1 cellular context compared by ENCODE assay signal in the genomic region with DNA sequence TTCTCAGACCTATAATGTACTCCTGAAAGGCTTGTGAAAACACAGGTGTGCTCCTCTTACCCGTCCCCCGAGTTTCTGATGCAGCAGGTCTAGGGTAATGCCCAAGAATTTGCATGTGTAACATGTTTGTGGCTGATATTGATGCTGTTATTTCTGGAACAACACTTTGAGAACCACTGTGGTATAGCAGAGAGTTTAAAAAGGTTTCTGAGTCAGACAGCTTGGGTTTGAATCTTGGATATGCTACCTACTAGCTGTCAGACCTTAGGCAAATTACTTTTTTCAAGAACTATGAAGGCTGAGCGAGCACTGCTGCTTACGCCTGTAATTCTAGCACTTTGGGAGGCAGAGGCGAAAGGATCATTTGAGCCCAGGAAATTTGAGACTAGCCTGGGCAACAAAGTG.
TF ChIP-seq lines count a peak whose summit lies in the region.

No MANE protein-coding gene starts in this region.

TF ChIP-seq in GM12878, 131 proteins besides CTCF, POLR2A, EP300 and RAD21 (continued from another document and continues in another):
- TF ChIP-seq, protein P1, sequence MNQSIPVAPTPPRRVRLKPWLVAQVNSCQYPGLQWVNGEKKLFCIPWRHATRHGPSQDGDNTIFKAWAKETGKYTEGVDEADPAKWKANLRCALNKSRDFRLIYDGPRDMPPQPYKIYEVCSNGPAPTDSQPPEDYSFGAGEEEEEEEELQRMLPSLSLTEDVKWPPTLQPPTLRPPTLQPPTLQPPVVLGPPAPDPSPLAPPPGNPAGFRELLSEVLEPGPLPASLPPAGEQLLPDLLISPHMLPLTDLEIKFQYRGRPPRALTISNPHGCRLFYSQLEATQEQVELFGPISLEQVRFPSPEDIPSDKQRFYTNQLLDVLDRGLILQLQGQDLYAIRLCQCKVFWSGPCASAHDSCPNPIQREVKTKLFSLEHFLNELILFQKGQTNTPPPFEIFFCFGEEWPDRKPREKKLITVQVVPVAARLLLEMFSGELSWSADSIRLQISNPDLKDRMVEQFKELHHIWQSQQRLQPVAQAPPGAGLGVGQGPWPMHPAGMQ (IDR thresholded peaks at IDR 0.05; ENCODE audit: borderline replicate concordance) = no peak
- TF ChIP-seq MTA3 (IDR thresholded peaks at IDR 0.05; ENCODE audit: borderline replicate concordance, low read length) (peak; percentile 77; the same call in 1 of the 2 replicates), IKZF2 (IDR thresholded peaks at IDR 0.05) (peak; percentile 67 to 84; a peak in 3 of 4 replicates), STAT3 (IDR thresholded peaks at IDR 0.05; ENCODE audit: low read depth, low read length) (peak; percentile 83; the same call in 1 of the 2 replicates), TBL1XR1 (IDR thresholded peaks at IDR 0.05; ENCODE audit: low read depth, low read length) (peak; percentile 97), TCF12 (IDR thresholded peaks at IDR 0.05; ENCODE audit: low read depth, low read length) (peak; percentile 82; the same call in 1 of the 2 replicates), BCL11A (IDR thresholded peaks at IDR 0.05; ENCODE audit: low read depth, low read length) (peak; percentile 61; the same call in 1 of the 2 replicates), NFIC (IDR thresholded peaks at IDR 0.05; ENCODE audit: low read depth, low read length) (peak; percentile 93), JUND (IDR thresholded peaks at IDR 0.05; ENCODE audit: low read depth, low read length) (no peak), SUZ12 (IDR thresholded peaks at IDR 0.05; ENCODE audit: unreplicated experiment) (no peak), MEF2A (IDR thresholded peaks at IDR 0.05; ENCODE audit: insufficient read depth, low read depth, low read length) (peak; percentile 99), RFX5 (IDR thresholded peaks at IDR 0.05; ENCODE audit: low read depth, low read length) (no peak), TCF3 (IDR thresholded peaks at IDR 0.05; ENCODE audit: borderline replicate concordance, insufficient read depth, low read depth, low read length) (no peak), ZNF622 (IDR thresholded peaks at IDR 0.05) (no peak), NFXL1 (IDR thresholded peaks at IDR 0.05; ENCODE audit: borderline replicate concordance) (no peak), SP1 (IDR thresholded peaks at IDR 0.05; ENCODE audit: low read depth, low read length) (no peak), NR2F1 (conservative IDR thresholded peaks at IDR 0.05) (peak; percentile 61), CBFB (IDR thresholded peaks at IDR 0.05; ENCODE audit: low read depth) (peak; percentile 69; the same call in 1 of the 2 replicates), SMAD5 (IDR thresholded peaks at IDR 0.05; ENCODE audit: low read depth) (no peak), SMAD1 (IDR thresholded peaks at IDR 0.05; ENCODE audit: low read depth, partially characterized antibody) (no peak), KLF5 (IDR thresholded peaks at IDR 0.05; ENCODE audit: partially characterized antibody) (no peak), NBN (IDR thresholded peaks at IDR 0.05) (0 out of 2 replicates have a peak, but pooled peaks have one; percentile 27), RBBP5 (conservative IDR thresholded peaks at IDR 0.05) (no peak), POU2F2 (IDR thresholded peaks at IDR 0.05; ENCODE audit: borderline replicate concordance, low read depth, low read length) (peak; percentile 99), ESRRA (IDR thresholded peaks at IDR 0.05; ENCODE audit: low read length) (no peak)
- TF ChIP-seq, protein P2, sequence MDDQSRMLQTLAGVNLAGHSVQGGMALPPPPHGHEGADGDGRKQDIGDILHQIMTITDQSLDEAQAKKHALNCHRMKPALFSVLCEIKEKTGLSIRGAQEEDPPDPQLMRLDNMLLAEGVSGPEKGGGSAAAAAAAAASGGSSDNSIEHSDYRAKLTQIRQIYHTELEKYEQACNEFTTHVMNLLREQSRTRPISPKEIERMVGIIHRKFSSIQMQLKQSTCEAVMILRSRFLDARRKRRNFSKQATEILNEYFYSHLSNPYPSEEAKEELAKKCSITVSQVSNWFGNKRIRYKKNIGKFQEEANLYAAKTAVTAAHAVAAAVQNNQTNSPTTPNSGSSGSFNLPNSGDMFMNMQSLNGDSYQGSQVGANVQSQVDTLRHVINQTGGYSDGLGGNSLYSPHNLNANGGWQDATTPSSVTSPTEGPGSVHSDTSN (IDR thresholded peaks at IDR 0.05; ENCODE audit: insufficient replicate concordance, low read depth, low read length) = no peak
- TF ChIP-seq, protein P3, sequence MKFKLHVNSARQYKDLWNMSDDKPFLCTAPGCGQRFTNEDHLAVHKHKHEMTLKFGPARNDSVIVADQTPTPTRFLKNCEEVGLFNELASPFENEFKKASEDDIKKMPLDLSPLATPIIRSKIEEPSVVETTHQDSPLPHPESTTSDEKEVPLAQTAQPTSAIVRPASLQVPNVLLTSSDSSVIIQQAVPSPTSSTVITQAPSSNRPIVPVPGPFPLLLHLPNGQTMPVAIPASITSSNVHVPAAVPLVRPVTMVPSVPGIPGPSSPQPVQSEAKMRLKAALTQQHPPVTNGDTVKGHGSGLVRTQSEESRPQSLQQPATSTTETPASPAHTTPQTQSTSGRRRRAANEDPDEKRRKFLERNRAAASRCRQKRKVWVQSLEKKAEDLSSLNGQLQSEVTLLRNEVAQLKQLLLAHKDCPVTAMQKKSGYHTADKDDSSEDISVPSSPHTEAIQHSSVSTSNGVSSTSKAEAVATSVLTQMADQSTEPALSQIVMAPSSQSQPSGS (IDR thresholded peaks at IDR 0.05; ENCODE audit: low read length) = peak; percentile 95
- TF ChIP-seq, protein P4, sequence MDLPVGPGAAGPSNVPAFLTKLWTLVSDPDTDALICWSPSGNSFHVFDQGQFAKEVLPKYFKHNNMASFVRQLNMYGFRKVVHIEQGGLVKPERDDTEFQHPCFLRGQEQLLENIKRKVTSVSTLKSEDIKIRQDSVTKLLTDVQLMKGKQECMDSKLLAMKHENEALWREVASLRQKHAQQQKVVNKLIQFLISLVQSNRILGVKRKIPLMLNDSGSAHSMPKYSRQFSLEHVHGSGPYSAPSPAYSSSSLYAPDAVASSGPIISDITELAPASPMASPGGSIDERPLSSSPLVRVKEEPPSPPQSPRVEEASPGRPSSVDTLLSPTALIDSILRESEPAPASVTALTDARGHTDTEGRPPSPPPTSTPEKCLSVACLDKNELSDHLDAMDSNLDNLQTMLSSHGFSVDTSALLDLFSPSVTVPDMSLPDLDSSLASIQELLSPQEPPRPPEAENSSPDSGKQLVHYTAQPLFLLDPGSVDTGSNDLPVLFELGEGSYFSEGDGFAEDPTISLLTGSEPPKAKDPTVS (IDR thresholded peaks at IDR 0.05; ENCODE audit: low read depth, low read length) = no peak
- TF ChIP-seq, protein P5, sequence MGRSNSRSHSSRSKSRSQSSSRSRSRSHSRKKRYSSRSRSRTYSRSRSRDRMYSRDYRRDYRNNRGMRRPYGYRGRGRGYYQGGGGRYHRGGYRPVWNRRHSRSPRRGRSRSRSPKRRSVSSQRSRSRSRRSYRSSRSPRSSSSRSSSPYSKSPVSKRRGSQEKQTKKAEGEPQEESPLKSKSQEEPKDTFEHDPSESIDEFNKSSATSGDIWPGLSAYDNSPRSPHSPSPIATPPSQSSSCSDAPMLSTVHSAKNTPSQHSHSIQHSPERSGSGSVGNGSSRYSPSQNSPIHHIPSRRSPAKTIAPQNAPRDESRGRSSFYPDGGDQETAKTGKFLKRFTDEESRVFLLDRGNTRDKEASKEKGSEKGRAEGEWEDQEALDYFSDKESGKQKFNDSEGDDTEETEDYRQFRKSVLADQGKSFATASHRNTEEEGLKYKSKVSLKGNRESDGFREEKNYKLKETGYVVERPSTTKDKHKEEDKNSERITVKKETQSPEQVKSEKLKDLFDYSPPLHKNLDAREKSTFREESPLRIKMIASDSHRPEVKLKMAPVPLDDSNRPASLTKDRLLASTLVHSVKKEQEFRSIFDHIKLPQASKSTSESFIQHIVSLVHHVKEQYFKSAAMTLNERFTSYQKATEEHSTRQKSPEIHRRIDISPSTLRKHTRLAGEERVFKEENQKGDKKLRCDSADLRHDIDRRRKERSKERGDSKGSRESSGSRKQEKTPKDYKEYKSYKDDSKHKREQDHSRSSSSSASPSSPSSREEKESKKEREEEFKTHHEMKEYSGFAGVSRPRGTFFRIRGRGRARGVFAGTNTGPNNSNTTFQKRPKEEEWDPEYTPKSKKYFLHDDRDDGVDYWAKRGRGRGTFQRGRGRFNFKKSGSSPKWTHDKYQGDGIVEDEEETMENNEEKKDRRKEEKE (IDR thresholded peaks at IDR 0.05) = no peak
- TF ChIP-seq, protein P6, sequence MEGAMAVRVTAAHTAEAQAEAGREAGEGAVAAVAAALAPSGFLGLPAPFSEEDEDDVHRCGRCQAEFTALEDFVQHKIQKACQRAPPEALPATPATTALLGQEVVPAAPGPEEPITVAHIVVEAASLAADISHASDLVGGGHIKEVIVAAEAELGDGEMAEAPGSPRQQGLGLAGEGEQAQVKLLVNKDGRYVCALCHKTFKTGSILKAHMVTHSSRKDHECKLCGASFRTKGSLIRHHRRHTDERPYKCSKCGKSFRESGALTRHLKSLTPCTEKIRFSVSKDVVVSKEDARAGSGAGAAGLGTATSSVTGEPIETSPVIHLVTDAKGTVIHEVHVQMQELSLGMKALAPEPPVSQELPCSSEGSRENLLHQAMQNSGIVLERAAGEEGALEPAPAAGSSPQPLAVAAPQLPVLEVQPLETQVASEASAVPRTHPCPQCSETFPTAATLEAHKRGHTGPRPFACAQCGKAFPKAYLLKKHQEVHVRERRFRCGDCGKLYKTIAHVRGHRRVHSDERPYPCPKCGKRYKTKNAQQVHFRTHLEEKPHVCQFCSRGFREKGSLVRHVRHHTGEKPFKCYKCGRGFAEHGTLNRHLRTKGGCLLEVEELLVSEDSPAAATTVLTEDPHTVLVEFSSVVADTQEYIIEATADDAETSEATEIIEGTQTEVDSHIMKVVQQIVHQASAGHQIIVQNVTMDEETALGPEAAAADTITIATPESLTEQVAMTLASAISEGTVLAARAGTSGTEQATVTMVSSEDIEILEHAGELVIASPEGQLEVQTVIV (IDR thresholded peaks at IDR 0.05; ENCODE audit: borderline replicate concordance, partially characterized antibody) = no peak
- TF ChIP-seq, protein P7, sequence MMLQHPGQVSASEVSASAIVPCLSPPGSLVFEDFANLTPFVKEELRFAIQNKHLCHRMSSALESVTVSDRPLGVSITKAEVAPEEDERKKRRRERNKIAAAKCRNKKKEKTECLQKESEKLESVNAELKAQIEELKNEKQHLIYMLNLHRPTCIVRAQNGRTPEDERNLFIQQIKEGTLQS (IDR thresholded peaks at IDR 0.05; ENCODE audit: borderline replicate concordance, extremely low read depth, low read depth, low read length) = no peak
- TF ChIP-seq, protein P8, sequence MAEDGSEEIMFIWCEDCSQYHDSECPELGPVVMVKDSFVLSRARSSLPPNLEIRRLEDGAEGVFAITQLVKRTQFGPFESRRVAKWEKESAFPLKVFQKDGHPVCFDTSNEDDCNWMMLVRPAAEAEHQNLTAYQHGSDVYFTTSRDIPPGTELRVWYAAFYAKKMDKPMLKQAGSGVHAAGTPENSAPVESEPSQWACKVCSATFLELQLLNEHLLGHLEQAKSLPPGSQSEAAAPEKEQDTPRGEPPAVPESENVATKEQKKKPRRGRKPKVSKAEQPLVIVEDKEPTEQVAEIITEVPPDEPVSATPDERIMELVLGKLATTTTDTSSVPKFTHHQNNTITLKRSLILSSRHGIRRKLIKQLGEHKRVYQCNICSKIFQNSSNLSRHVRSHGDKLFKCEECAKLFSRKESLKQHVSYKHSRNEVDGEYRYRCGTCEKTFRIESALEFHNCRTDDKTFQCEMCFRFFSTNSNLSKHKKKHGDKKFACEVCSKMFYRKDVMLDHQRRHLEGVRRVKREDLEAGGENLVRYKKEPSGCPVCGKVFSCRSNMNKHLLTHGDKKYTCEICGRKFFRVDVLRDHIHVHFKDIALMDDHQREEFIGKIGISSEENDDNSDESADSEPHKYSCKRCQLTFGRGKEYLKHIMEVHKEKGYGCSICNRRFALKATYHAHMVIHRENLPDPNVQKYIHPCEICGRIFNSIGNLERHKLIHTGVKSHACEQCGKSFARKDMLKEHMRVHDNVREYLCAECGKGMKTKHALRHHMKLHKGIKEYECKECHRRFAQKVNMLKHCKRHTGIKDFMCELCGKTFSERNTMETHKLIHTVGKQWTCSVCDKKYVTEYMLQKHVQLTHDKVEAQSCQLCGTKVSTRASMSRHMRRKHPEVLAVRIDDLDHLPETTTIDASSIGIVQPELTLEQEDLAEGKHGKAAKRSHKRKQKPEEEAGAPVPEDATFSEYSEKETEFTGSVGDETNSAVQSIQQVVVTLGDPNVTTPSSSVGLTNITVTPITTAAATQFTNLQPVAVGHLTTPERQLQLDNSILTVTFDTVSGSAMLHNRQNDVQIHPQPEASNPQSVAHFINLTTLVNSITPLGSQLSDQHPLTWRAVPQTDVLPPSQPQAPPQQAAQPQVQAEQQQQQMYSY (CRISPR knock-in tag; IDR thresholded peaks at IDR 0.05) = no peak
- TF ChIP-seq, protein P9, sequence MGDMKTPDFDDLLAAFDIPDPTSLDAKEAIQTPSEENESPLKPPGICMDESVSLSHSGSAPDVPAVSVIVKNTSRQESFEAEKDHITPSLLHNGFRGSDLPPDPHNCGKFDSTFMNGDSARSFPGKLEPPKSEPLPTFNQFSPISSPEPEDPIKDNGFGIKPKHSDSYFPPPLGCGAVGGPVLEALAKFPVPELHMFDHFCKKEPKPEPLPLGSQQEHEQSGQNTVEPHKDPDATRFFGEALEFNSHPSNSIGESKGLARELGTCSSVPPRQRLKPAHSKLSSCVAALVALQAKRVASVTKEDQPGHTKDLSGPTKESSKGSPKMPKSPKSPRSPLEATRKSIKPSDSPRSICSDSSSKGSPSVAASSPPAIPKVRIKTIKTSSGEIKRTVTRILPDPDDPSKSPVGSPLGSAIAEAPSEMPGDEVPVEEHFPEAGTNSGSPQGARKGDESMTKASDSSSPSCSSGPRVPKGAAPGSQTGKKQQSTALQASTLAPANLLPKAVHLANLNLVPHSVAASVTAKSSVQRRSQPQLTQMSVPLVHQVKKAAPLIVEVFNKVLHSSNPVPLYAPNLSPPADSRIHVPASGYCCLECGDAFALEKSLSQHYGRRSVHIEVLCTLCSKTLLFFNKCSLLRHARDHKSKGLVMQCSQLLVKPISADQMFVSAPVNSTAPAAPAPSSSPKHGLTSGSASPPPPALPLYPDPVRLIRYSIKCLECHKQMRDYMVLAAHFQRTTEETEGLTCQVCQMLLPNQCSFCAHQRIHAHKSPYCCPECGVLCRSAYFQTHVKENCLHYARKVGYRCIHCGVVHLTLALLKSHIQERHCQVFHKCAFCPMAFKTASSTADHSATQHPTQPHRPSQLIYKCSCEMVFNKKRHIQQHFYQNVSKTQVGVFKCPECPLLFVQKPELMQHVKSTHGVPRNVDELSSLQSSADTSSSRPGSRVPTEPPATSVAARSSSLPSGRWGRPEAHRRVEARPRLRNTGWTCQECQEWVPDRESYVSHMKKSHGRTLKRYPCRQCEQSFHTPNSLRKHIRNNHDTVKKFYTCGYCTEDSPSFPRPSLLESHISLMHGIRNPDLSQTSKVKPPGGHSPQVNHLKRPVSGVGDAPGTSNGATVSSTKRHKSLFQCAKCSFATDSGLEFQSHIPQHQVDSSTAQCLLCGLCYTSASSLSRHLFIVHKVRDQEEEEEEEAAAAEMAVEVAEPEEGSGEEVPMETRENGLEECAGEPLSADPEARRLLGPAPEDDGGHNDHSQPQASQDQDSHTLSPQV (IDR thresholded peaks at IDR 0.05) = no peak
- TF ChIP-seq, protein P10, sequence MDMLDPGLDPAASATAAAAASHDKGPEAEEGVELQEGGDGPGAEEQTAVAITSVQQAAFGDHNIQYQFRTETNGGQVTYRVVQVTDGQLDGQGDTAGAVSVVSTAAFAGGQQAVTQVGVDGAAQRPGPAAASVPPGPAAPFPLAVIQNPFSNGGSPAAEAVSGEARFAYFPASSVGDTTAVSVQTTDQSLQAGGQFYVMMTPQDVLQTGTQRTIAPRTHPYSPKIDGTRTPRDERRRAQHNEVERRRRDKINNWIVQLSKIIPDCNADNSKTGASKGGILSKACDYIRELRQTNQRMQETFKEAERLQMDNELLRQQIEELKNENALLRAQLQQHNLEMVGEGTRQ (IDR thresholded peaks at IDR 0.05; ENCODE audit: borderline replicate concordance, low read depth, low read length) = no peak
